In genomic region chr15:95210436-95210981, GRCh38 we compare ENCODE assay signal across 21 cellular contexts.
"Had no signal": no experiment of that assay in that cellular context is flagged by ENCODE, and none has a peak within 500 bp of the region (broad histone marks: within the 10 kb centered on the region; RNA-seq: fewer than 3 reads in every experiment).

No MANE protein-coding gene starts in this region.

- H3K4me1 Mint-ChIP-seq: IgD-negative memory B cell had no signal

- H3K27ac ChIP-seq: HL-60, KMS-11 had no signal

- H3K4me3 ChIP-seq: K562 had no signal

- H3K36me3 Mint-ChIP-seq: IgD-negative memory B cell had no signal

- H3K27me3 Mint-ChIP-seq: IgD-negative memory B cell had no signal

- H3K4me3 Mint-ChIP-seq: IgD-negative memory B cell had no signal

- DNase-seq: Kasumi-1, MM.1S, NCI-H1092 treated with DMSO at 0.1 percent for 48 hours, NCI-H1436, NCI-H187, NCI-H2029, NCI-H2081 treated with DMSO at 0.1 percent for 48 hours, NCI-H2171, NCI-H226, NCI-H446, NCI-H510A, NCI-H524 treated with DMSO at 0.1 percent for 48 hours, NCI-H69, NCI-H774, Right ventricle myocardium superior, RPMI8226, SIG-M5 had no signal

- H3K27ac Mint-ChIP-seq: IgD-negative memory B cell had no signal
